ENCODE assay signal across 18 cellular contexts in genomic region chr4:152072886-152073285, GRCh38.
DNase-seq lines count a peak whose midpoint lies in the region; ATAC-seq and TF ChIP-seq lines count a peak whose summit lies in the region.
"Had no signal": no experiment of that assay in that cellular context is flagged by ENCODE, and none has a peak within 500 bp of the region (broad histone marks: within the 10 kb centered on the region; RNA-seq: fewer than 3 reads in every experiment).

No MANE protein-coding gene starts in this region.

- peaks cover 9 to 30% (median 15%) of the 10 kb centered on the region in 11 experiments; a peak in 21 of 22 replicates for H3K9me3 ChIP-seq in BLaER1 treated with 17β-estradiol and CSF1 and Interleukin-3, amounts not matched to agents 10 nM and 100 nM (replicated peaks in 1 of 11)
- no peaks in the 10 kb centered on the region for H3K9me3 ChIP-seq in naive thymus-derived CD4-positive, alpha-beta T cell (ENCODE audit: control insufficient read depth in 2 of 3, low read length in 3 of 3)
- no peaks in the 10 kb centered on the region for H3K9me3 ChIP-seq in SK-N-SH
- H3K9me3 ChIP-seq: SJSA1 had no signal

- H3K9me2 ChIP-seq in GM23338 (ENCODE audit: insufficient read depth) (0 out of 2 replicates have a peak, but pooled peaks cover 7% of the 10 kb centered on the region), SK-N-SH (no peaks in the 10 kb centered on the region)

- H3K4me3 ChIP-seq in BLaER1 treated with 17β-estradiol and CSF1 and Interleukin-3, amounts not matched to agents 10 nM and 100 nM: peak overlapping the region in 7 of 10 experiments; percentile 14 to 59 (median 40); a peak in 11 of 20 replicates
- H3K4me3 ChIP-seq in GM23338: no peak overlapping the region
- H3K4me3 ChIP-seq in naive thymus-derived CD4-positive, alpha-beta T cell (ENCODE audit: low read length): no peak overlapping the region
- H3K4me3 ChIP-seq in SK-N-SH (ENCODE audit: low read depth in 2 of 2, low read length in 1 of 2): no peak overlapping the region
- H3K4me3 ChIP-seq: GM23248, SJSA1 had no signal

- H3K79me2 ChIP-seq in GM23338 (replicated peaks; ENCODE audit: insufficient read depth): no peaks in the 10 kb centered on the region
- H3K79me2 ChIP-seq in SK-N-SH (ENCODE audit: insufficient read depth): no peaks in the 10 kb centered on the region

- CTCF ChIA-PET in WTC11 (lab: Charles Lee): interaction anchor here (1.9 kb wide), 1 partner anchor 27 kb away, joined by 7 read pairs; no protein-coding TSS in a partner anchor
- CTCF ChIA-PET in naive thymus-derived CD4-positive, alpha-beta T cell (lab: Charles Lee): no interaction called here
- CTCF ChIA-PET in SK-N-SH (lab: Yijun Ruan, JAX): interaction anchor here (0.8 to 1.1 kb wide), 2 partner anchors 9 to 445 kb away, joined by 3 read pairs; no protein-coding TSS in a partner anchor

- H3K4me1 ChIP-seq in BLaER1 treated with 17β-estradiol and CSF1 and Interleukin-3, amounts not matched to agents 10 nM and 100 nM: peaks cover 54 to 98% (median 89%) of the 10 kb centered on the region in 10 experiments
- H3K4me1 ChIP-seq in GM23338 (ENCODE audit: insufficient read depth): no peaks in the 10 kb centered on the region
- H3K4me1 ChIP-seq in naive thymus-derived CD4-positive, alpha-beta T cell (ENCODE audit: control insufficient read depth in 2 of 2, insufficient read depth in 2 of 2, low read length in 2 of 2): peaks cover 0 to 12% of the 10 kb centered on the region in 2 donors
- H3K4me1 ChIP-seq in SK-N-SH (ENCODE audit: control insufficient read depth in 1 of 2, insufficient read depth in 2 of 2, low read depth in 1 of 2, low read length in 1 of 2): peaks cover 0 to 3% of the 10 kb centered on the region in 2 experiments; a peak in 1 of 4 replicates
- H3K4me1 ChIP-seq: SJSA1 had no signal

- no peaks in the 10 kb centered on the region; the same call in 2 of the 3 replicates for H3K9me3 Mint-ChIP-seq in GM23338
- H3K9me3 Mint-ChIP-seq in WTC11: no peaks in the 10 kb centered on the region
- peaks cover 0 to 4% (median 0%) of the 10 kb centered on the region in 11 donors for H3K9me3 Mint-ChIP-seq in naive thymus-derived CD4-positive, alpha-beta T cell
- H3K9me3 Mint-ChIP-seq in stimulated activated naive CD8-positive, alpha-beta T cell treated with anti-CD3 and anti-CD28 coated beads, Interleukin-15, amount 100 ng/mL, for 72 hours: peaks cover 0 to 5% of the 10 kb centered on the region in 2 donors

- H3K27ac ChIP-seq in BLaER1 treated with 17β-estradiol and CSF1 and Interleukin-3, amounts not matched to agents 10 nM and 100 nM: peak overlapping the region in 9 of 11 experiments; percentile 22 to 85 (median 64); a peak in 17 of 22 replicates
- no peak overlapping the region for H3K27ac ChIP-seq in GM23338 (ENCODE audit: low read depth)
- no peak overlapping the region for H3K27ac ChIP-seq in naive thymus-derived CD4-positive, alpha-beta T cell (ENCODE audit: low read depth, low read length)
- no peak overlapping the region for H3K27ac ChIP-seq in SK-N-SH (ENCODE audit: low read depth in 2 of 2, low read length in 1 of 2)
- H3K27ac ChIP-seq: GM23248, SJSA1 had no signal

- no peak for TF ChIP-seq CTCF in GM23338 (conservative IDR thresholded peaks at IDR 0.05; ENCODE audit: low read depth in 2 of 2)
- TF ChIP-seq CTCF in WTC11 (IDR thresholded peaks at IDR 0.05): no peak
- no peak for TF ChIP-seq CTCF in SK-N-SH (IDR thresholded peaks at IDR 0.05)

- H3K4me2 ChIP-seq in BLaER1 treated with 17β-estradiol and CSF1 and Interleukin-3, amounts not matched to agents 10 nM and 100 nM: peak overlapping the region; percentile 63 to 91 (median 80)
- H3K4me2 ChIP-seq in GM23338 (no peak overlapping the region), SK-N-SH (no peak overlapping the region)

- H3K27ac Mint-ChIP-seq in GM23338: no peak overlapping the region
- no peak overlapping the region for H3K27ac Mint-ChIP-seq in WTC11
- peak overlapping the region in 6 of 9 donors; percentile 13 to 84 (median 45) for H3K27ac Mint-ChIP-seq in naive thymus-derived CD4-positive, alpha-beta T cell
- H3K27ac Mint-ChIP-seq in stimulated activated naive CD8-positive, alpha-beta T cell treated with anti-CD3 and anti-CD28 coated beads, Interleukin-15, amount 100 ng/mL, for 72 hours: peak overlapping the region in 1 of 2 donors; percentile 88

- 62% methylated on average over 11 of the region's 11 CpGs for WGBS in SK-N-SH (ENCODE audit: low lambda C conversion rate)

- TF ChIP-seq EP300 in SK-N-SH (IDR thresholded peaks at IDR 0.05; ENCODE audit: borderline replicate concordance in 1 of 2, low read depth in 1 of 2, low read length in 1 of 2): no peak

- H2AFZ ChIP-seq in GM23338: peak overlapping the region; percentile 76
- H2AFZ ChIP-seq in SK-N-SH (ENCODE audit: low read depth): no peak overlapping the region

- H3F3A ChIP-seq in GM23338 (replicated peaks; ENCODE audit: low read depth) (no peaks in the 10 kb centered on the region), SK-N-SH (replicated peaks; ENCODE audit: insufficient read depth) (no peaks in the 10 kb centered on the region)

- peak overlapping the region in 8 of 11 experiments; percentile 35 to 79 (median 62); a peak in 16 of 22 replicates for H3K9ac ChIP-seq in BLaER1 treated with 17β-estradiol and CSF1 and Interleukin-3, amounts not matched to agents 10 nM and 100 nM
- no peak overlapping the region for H3K9ac ChIP-seq in SK-N-SH
- H3K9ac ChIP-seq: GM23248 had no signal

- no peaks in the 10 kb centered on the region for H3K27me3 ChIP-seq in BLaER1 treated with 17β-estradiol and CSF1 and Interleukin-3, amounts not matched to agents 10 nM and 100 nM
- no peaks in the 10 kb centered on the region for H3K27me3 ChIP-seq in GM23338 (ENCODE audit: insufficient read depth)
- H3K27me3 ChIP-seq in naive thymus-derived CD4-positive, alpha-beta T cell (ENCODE audit: control insufficient read depth in 2 of 2, insufficient read depth in 2 of 2, low read length in 2 of 2): no peaks in the 10 kb centered on the region
- no peaks in the 10 kb centered on the region for H3K27me3 ChIP-seq in SK-N-SH (ENCODE audit: insufficient read depth)
- H3K27me3 ChIP-seq: SJSA1 had no signal

- no peak for TF ChIP-seq RAD21 in SK-N-SH (IDR thresholded peaks at IDR 0.05; ENCODE audit: low read length)

- ATAC-seq in GM23338: peak; percentile 39
- ATAC-seq in WTC11: peak; percentile 36; the same call in 1 of the 2 replicates
- ATAC-seq in naive thymus-derived CD4-positive, alpha-beta T cell: no peak
- ATAC-seq in stimulated activated naive CD8-positive, alpha-beta T cell treated with anti-CD3 and anti-CD28 coated beads, Interleukin-15, amount 100 ng/mL, for 72 hours: no peak
- ATAC-seq: HCT116 had no signal

- H3K27me3 Mint-ChIP-seq in GM23338 (ENCODE audit: insufficient read depth, low read depth, poor library complexity): peaks cover 14% of the 10 kb centered on the region
- H3K27me3 Mint-ChIP-seq in WTC11 (ENCODE audit: low read depth): no peaks in the 10 kb centered on the region; the same call in 1 of the 2 replicates
- H3K27me3 Mint-ChIP-seq in naive thymus-derived CD4-positive, alpha-beta T cell: no peaks in the 10 kb centered on the region
- no peaks in the 10 kb centered on the region for H3K27me3 Mint-ChIP-seq in stimulated activated naive CD8-positive, alpha-beta T cell treated with anti-CD3 and anti-CD28 coated beads, Interleukin-15, amount 100 ng/mL, for 72 hours

- POLR2A ChIA-PET in WTC11 (lab: Charles Lee) (no interaction called here), SK-N-SH (lab: Yijun Ruan, JAX) (no interaction called here)
- POLR2A ChIA-PET in naive thymus-derived CD4-positive, alpha-beta T cell (lab: Charles Lee): interaction anchor here (2.2 kb wide), 1 partner anchor 28 kb away, joined by 6 read pairs; no protein-coding TSS in a partner anchor

- intact Hi-C loops in naive thymus-derived CD4-positive, alpha-beta T cell (cut with micrococcal nuclease): no loop called here

- H3K4me3 Mint-ChIP-seq in GM23338 (no peak overlapping the region), WTC11 (no peak overlapping the region)
- no peak overlapping the region for H3K4me3 Mint-ChIP-seq in naive thymus-derived CD4-positive, alpha-beta T cell
- H3K4me3 Mint-ChIP-seq in stimulated activated naive CD8-positive, alpha-beta T cell treated with anti-CD3 and anti-CD28 coated beads, Interleukin-15, amount 100 ng/mL, for 72 hours: no peak overlapping the region

- H3K36me3 Mint-ChIP-seq in GM23338 (ENCODE audit: low read depth): no peaks in the 10 kb centered on the region
- no peaks in the 10 kb centered on the region for H3K36me3 Mint-ChIP-seq in WTC11
- H3K36me3 Mint-ChIP-seq in naive thymus-derived CD4-positive, alpha-beta T cell: peaks cover 0 to 20% (median 0%) of the 10 kb centered on the region in 5 donors

- H3K4me1 Mint-ChIP-seq in GM23338 (peaks cover 7% of the 10 kb centered on the region), WTC11 (peaks cover 15% of the 10 kb centered on the region)
- peaks cover 19 to 91% (median 70%) of the 10 kb centered on the region in 7 donors for H3K4me1 Mint-ChIP-seq in naive thymus-derived CD4-positive, alpha-beta T cell
- H3K4me1 Mint-ChIP-seq in stimulated activated naive CD8-positive, alpha-beta T cell treated with anti-CD3 and anti-CD28 coated beads, Interleukin-15, amount 100 ng/mL, for 72 hours: peaks cover 44% of the 10 kb centered on the region

- no peaks in the 10 kb centered on the region for H4K20me1 ChIP-seq in BLaER1 treated with 17β-estradiol and CSF1 and Interleukin-3, amounts not matched to agents 10 nM and 100 nM
- H4K20me1 ChIP-seq in GM23338 (replicated peaks; ENCODE audit: insufficient read depth) (no peaks in the 10 kb centered on the region), SK-N-SH (ENCODE audit: insufficient read depth) (no peaks in the 10 kb centered on the region)

- peaks cover 0 to 9% (median 0%) of the 10 kb centered on the region in 11 experiments; a peak in 3 of 22 replicates for H3K36me3 ChIP-seq in BLaER1 treated with 17β-estradiol and CSF1 and Interleukin-3, amounts not matched to agents 10 nM and 100 nM
- 0 out of 2 replicates have a peak, but pooled peaks cover 3% of the 10 kb centered on the region for H3K36me3 ChIP-seq in GM23338 (ENCODE audit: insufficient read depth)
- H3K36me3 ChIP-seq in naive thymus-derived CD4-positive, alpha-beta T cell (ENCODE audit: control insufficient read depth in 2 of 3, insufficient read depth in 3 of 3, low read length in 3 of 3): no peaks in the 10 kb centered on the region
- H3K36me3 ChIP-seq in SK-N-SH (replicated peaks in 1 of 2; ENCODE audit: control insufficient read depth in 1 of 2, insufficient read depth in 2 of 2, low read length in 1 of 2): no peaks in the 10 kb centered on the region
- H3K36me3 ChIP-seq: SJSA1 had no signal

- no peak for DNase-seq in GM23338 (ENCODE audit: low spot score)
- DNase-seq in WTC11 (ENCODE audit: low spot score): no peak
- no peak for DNase-seq in naive thymus-derived CD4-positive, alpha-beta T cell
- no peak for DNase-seq in SK-N-SH
- DNase-seq in middle frontal gyrus (ENCODE audit: extremely low spot score, low spot score): no peak
- no peak for DNase-seq in stimulated activated naive CD8-positive, alpha-beta T cell treated with anti-CD3 and anti-CD28 coated beads, Interleukin-15, amount 100 ng/mL, for 72 hours
- DNase-seq in NCI-H345 (lab: John Stamatoyannopoulos, UW): no peak
- DNase-seq: Calu3, NCI-H1436, NCI-H2081 treated with DMSO at 0.1 percent for 48 hours, NCI-H524, OCI-M1, RPMI8226, SW 1271 had no signal

TF ChIP-seq in SK-N-SH, 30 proteins besides CTCF, POLR2A, EP300 and RAD21:
- no peak for TF ChIP-seq RXRA (IDR thresholded peaks at IDR 0.05; ENCODE audit: borderline replicate concordance, low read depth)

Comparison
In these comparisons a context has a peak if more than half of its experiments do, and no peak if none do; other contexts are left out.
1. H3K27ac ChIP-seq: peak in BLaER1 treated with 17β-estradiol and CSF1 and Interleukin-3, amounts not matched to agents 10 nM and 100 nM (9 of 11); none in GM23338 (single experiment), naive thymus-derived CD4-positive, alpha-beta T cell (single experiment) and SK-N-SH (0 of 2).
2. H3K4me2 ChIP-seq: peak in BLaER1 treated with 17β-estradiol and CSF1 and Interleukin-3, amounts not matched to agents 10 nM and 100 nM (11 of 11); none in GM23338 (single experiment) and SK-N-SH (single experiment).
3. H3K4me3 ChIP-seq: peak in BLaER1 treated with 17β-estradiol and CSF1 and Interleukin-3, amounts not matched to agents 10 nM and 100 nM (7 of 10); none in GM23338 (single experiment), naive thymus-derived CD4-positive, alpha-beta T cell (single experiment) and SK-N-SH (0 of 2).
4. ATAC-seq: peak in GM23338 (single experiment) and WTC11 (single experiment); none in naive thymus-derived CD4-positive, alpha-beta T cell (single experiment) and stimulated activated naive CD8-positive, alpha-beta T cell treated with anti-CD3 and anti-CD28 coated beads, Interleukin-15, amount 100 ng/mL, for 72 hours (single experiment).
5. H3K27ac Mint-ChIP-seq: peak in naive thymus-derived CD4-positive, alpha-beta T cell (6 of 9); none in GM23338 (single experiment) and WTC11 (single experiment).